ENCODE assay signal across 8 cellular contexts in the genomic region with DNA sequence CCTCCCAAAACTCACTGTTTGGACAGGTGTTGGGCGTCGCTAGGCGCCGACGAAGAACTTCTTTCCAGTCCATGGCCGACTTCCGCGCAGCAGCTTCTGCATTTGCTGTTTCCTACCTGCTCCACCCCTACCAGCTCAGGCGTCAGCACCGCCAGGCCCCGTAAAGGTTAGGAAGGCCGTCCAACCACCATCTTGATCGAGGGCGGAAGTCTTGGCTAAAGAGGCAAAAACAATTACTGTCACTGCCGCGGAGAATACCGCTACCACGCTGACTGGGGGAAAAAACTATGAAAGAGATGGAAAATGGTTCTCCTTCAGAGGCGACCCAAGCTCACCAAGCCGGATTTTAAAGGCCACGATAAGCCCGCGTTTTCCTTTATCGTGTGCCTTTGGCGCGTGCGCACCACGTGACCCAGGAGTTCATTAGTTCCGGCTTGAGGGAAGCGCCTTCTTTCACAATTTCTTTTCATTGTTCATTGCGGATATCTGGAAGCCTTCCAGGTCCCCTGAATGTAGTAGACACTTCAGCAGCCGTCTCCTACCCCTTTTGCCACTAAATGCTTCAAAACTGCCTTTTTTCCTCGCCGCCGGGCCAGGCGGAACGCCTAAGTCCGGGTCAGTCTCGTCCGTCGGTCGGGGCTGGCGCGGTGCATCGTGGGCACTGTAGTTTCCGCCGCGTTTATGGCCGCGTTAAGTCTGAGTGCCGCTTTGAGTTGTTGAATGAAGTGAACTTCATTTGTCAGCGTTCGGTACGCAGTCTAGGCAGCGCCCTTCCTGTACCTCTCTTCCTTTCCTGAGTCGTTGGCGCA. TPM values are rescaled to one million over a fixed set of nuclear protein-coding genes. Genes with fewer than 3 reads are reported as not detected.
DNase-seq lines count a peak whose midpoint lies in the region; ATAC-seq and TF ChIP-seq lines count a peak whose summit lies in the region.

TSS of gene PPP2R3C (minus strand) at position 104 of the 809 bp plus-strand sequence. CDS start at position 73, 31 bp downstream.
TSS of gene PRORP (plus strand) at position 666 of the 809 bp plus-strand sequence. CDS start 694 bp downstream, outside the sequence.

- no peaks in the 10 kb centered on the region; the same call in 1 of the 2 replicates for H3K9me3 ChIP-seq in AG04450 (ENCODE audit: control insufficient read depth, insufficient read depth, low read length)

- DNase-seq in AG04450 (ENCODE audit: low read depth, low spot score) = peak; percentile 76
- peak; percentile 99 for DNase-seq in NCI-H226
- peak; percentile 92 for DNase-seq in WTC11 (ENCODE audit: low spot score)
- DNase-seq in cardiac fibroblast (ENCODE audit: low read depth in 2 of 2) = peak; percentile 87 to 97
- peak; percentile 89 to 90 (median 89) for DNase-seq in immature natural killer cell
- peak; percentile 87 for DNase-seq in smooth muscle cell of the brain vasculature (ENCODE audit: low read depth, low spot score)

- H3K9me3 Mint-ChIP-seq in WTC11 (no peaks in the 10 kb centered on the region), immature natural killer cell (no peaks in the 10 kb centered on the region)

- H3K27ac Mint-ChIP-seq in WTC11 (peak within 1 kb of the TSS; percentile 100), immature natural killer cell (peak within 1 kb of the TSS; percentile 99 to 100 (median 100))

- ATAC-seq in GM18909 (IDR thresholded peaks at IDR 0.05; ENCODE audit: poor library complexity, unreplicated experiment) (peak; percentile 86), HG03175 (IDR thresholded peaks at IDR 0.05; ENCODE audit: unreplicated experiment) (peak; percentile 87), WTC11 (peak; percentile 91)

- peak within 1 kb of the TSS; percentile 98 for H3K4me3 Mint-ChIP-seq in WTC11
- H3K4me3 Mint-ChIP-seq in immature natural killer cell = peak within 1 kb of the TSS; percentile 95 to 100 (median 100)

- H3K27ac ChIP-seq in AG04450 (ENCODE audit: low read depth, low read length) = peak within 1 kb of the TSS; percentile 98

- TF ChIP-seq CTCF in AG04450 (IDR thresholded peaks at IDR 0.05; ENCODE audit: low read depth, low read length) (no peak), WTC11 (IDR thresholded peaks at IDR 0.05) (no peak), cardiac fibroblast (IDR thresholded peaks at IDR 0.05; ENCODE audit: low read depth, low read length) (no peak)

- peaks cover 7% of the 10 kb centered on the region for H3K36me3 Mint-ChIP-seq in WTC11
- H3K36me3 Mint-ChIP-seq in immature natural killer cell = peaks cover 4 to 10% (median 7%) of the 10 kb centered on the region in 3 donors

- H3K27me3 ChIP-seq in AG04450 (ENCODE audit: control insufficient read depth, insufficient read depth, low read length) = no peaks in the 10 kb centered on the region

- POLR2A ChIA-PET in AG04450 (lab: Yijun Ruan, JAX) (interaction anchor here (0.5 to 1.6 kb wide), 7 partner anchors 25 to 508 kb away, joined by 3 to 9 read pairs (median 4); partner anchors contain the start of gene NFKBIA), WTC11 (lab: Charles Lee) (interaction anchor here (0.5 to 2.1 kb wide), 6 partner anchors 76 to 431 kb away, joined by 3 to 15 read pairs (median 4); partner anchors contain the start of genes CFL2 and FAM177A1)

- CTCF ChIA-PET in AG04450 (lab: Charles Lee) = interaction anchor here (0.7 to 1.7 kb wide), 2 partner anchors 18 to 300 kb away, joined by 4 to 7 read pairs; no protein-coding TSS in a partner anchor
- CTCF ChIA-PET in WTC11 (lab: Charles Lee) = interaction anchor here (1.0 kb wide), 1 partner anchor 14 kb away, joined by 3 read pairs; no protein-coding TSS in a partner anchor

- peaks cover 14% of the 10 kb centered on the region for H3K4me1 Mint-ChIP-seq in WTC11
- H3K4me1 Mint-ChIP-seq in immature natural killer cell = peaks cover 60 to 91% of the 10 kb centered on the region in 2 donors

- H3K4me3 ChIP-seq in AG04450 (ENCODE audit: low read depth, low read length) (peak within 1 kb of the TSS; percentile 73), cardiac fibroblast (replicated peaks in 1 of 2; ENCODE audit: low read depth in 2 of 2, low read length in 2 of 2) (peak within 1 kb of the TSS; percentile 77 to 92)

- no peaks in the 10 kb centered on the region for H3K27me3 Mint-ChIP-seq in WTC11 (ENCODE audit: low read depth)
- H3K27me3 Mint-ChIP-seq in immature natural killer cell (ENCODE audit: low read depth in 3 of 3) = peaks cover 6 to 18% (median 8%) of the 10 kb centered on the region in 3 donors

TF ChIP-seq in WTC11, 78 proteins besides CTCF, POLR2A, EP300 and RAD21 (continues in another document):
- peak; percentile 52; the same call in 1 of the 2 replicates for TF ChIP-seq KAT7 (CRISPR knock-in tag; IDR thresholded peaks at IDR 0.05; ENCODE audit: borderline replicate concordance)
- TF ChIP-seq GABPB1 (CRISPR knock-in tag; IDR thresholded peaks at IDR 0.05) = peak; percentile 65
- TF ChIP-seq ZNF317 (CRISPR knock-in tag; IDR thresholded peaks at IDR 0.05; ENCODE audit: borderline replicate concordance, low read depth) = no peak
- TF ChIP-seq ZNF263 (CRISPR knock-in tag; IDR thresholded peaks at IDR 0.05; ENCODE audit: low read depth) = no peak
- TF ChIP-seq ZNF532 (CRISPR knock-in tag; IDR thresholded peaks at IDR 0.05; ENCODE audit: borderline replicate concordance) = no peak
- 0 out of 2 replicates have a peak, but pooled peaks have one; percentile 27 for TF ChIP-seq FOXP4 (CRISPR knock-in tag; IDR thresholded peaks at IDR 0.05)
- TF ChIP-seq, protein P1, sequence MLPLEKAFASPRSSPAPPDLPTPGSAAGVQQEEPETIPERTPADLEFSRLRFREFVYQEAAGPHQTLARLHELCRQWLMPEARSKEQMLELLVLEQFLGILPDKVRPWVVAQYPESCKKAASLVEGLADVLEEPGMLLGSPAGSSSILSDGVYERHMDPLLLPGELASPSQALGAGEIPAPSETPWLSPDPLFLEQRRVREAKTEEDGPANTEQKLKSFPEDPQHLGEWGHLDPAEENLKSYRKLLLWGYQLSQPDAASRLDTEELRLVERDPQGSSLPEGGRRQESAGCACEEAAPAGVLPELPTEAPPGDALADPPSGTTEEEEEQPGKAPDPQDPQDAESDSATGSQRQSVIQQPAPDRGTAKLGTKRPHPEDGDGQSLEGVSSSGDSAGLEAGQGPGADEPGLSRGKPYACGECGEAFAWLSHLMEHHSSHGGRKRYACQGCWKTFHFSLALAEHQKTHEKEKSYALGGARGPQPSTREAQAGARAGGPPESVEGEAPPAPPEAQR (CRISPR knock-in tag; IDR thresholded peaks at IDR 0.05) = no peak
- TF ChIP-seq NFE2L1 (CRISPR knock-in tag; IDR thresholded peaks at IDR 0.05) = peak; percentile 78

RNA-seq across cellular contexts. Expression of gene PPP2R3C, which starts in this region (rescaled TPM):
- polyA plus RNA-seq in AG04450 (2011; rRNA removed) (30.8 and 43.7 TPM in 2 replicates), immature natural killer cell (10 to 100 TPM; 73.4 to 76.5 (median 75.3) TPM)
- 7.1 and 12.3 TPM in 2 replicates for polyA minus RNA-seq in AG04450 (2011; rRNA and poly(A)+ RNA removed)
- total RNA-seq in WTC11 (2021) = 31.2 to 33.8 TPM (median 31.6 TPM) in 3 replicates

RNA-seq across cellular contexts. Expression of gene PRORP, which starts in this region (rescaled TPM):
- polyA plus RNA-seq in AG04450 (2011; rRNA removed) = 30.6 and 34.9 TPM in 2 replicates
- 24.1 and 25.8 TPM in 2 replicates for polyA minus RNA-seq in AG04450 (2011; rRNA and poly(A)+ RNA removed)
- total RNA-seq in WTC11 (2021) = 33.6 to 44.1 TPM (median 36.7 TPM) in 3 replicates
- polyA plus RNA-seq in immature natural killer cell = 10 to 100 TPM; 32.7 to 59.5 (median 36.7) TPM

Comparison
In these comparisons a context has a peak if more than half of its experiments do, and no peak if none do; other contexts are left out.
1. Peak in every context shown above with its lines: DNase-seq, ATAC-seq, H3K4me3 ChIP-seq and H3K27ac ChIP-seq.